17 cellular contexts compared by ENCODE assay signal in genomic region chr20:24405810-24406209, GRCh38.
A peak's percentile ranks its signal among the peaks of the same experiment; 100 is the strongest.
DNase-seq lines count a peak whose midpoint lies in the region; TF ChIP-seq lines count a peak whose summit lies in the region.
"Had no signal": no experiment of that assay in that cellular context is flagged by ENCODE, and none has a peak within 500 bp of the region (broad histone marks: within the 10 kb centered on the region; RNA-seq: fewer than 3 reads in every experiment).

No MANE protein-coding gene starts in this region.

- H3K9me3 Mint-ChIP-seq in activated naive CD4-positive, alpha-beta T cell treated with anti-CD3 and anti-CD28 coated beads for 36 hours = no peaks in the 10 kb centered on the region
- peaks cover 4% of the 10 kb centered on the region for H3K9me3 Mint-ChIP-seq in stimulated activated naive CD8-positive, alpha-beta T cell treated with anti-CD3 and anti-CD28 coated beads, Interleukin-15, Interleukin-2, amounts not matched to agents 100 ng/mL and 50 ng/mL, for 24 hours
- no peaks in the 10 kb centered on the region for H3K9me3 Mint-ChIP-seq in osteocyte (ENCODE audit: unreplicated experiment)

- in situ Hi-C loops in astrocyte of the cerebellum (cut with HindIII; ENCODE audit: low sequenced_read_pairs) (loop anchor here (5.0 kb wide), 2 partner anchors 54 to 66 kb away; no protein-coding TSS in a partner anchor), G401 (cut with HindIII; ENCODE audit: low sequenced_read_pairs) (no loop called here)

- no peaks in the 10 kb centered on the region for H3K36me3 Mint-ChIP-seq in activated naive CD4-positive, alpha-beta T cell treated with anti-CD3 and anti-CD28 coated beads for 36 hours (ENCODE audit: low read depth)
- H3K36me3 Mint-ChIP-seq in stimulated activated naive CD8-positive, alpha-beta T cell treated with anti-CD3 and anti-CD28 coated beads, Interleukin-15, Interleukin-2, amounts not matched to agents 100 ng/mL and 50 ng/mL, for 24 hours (ENCODE audit: low read depth) = no peaks in the 10 kb centered on the region
- no peaks in the 10 kb centered on the region for H3K36me3 Mint-ChIP-seq in osteocyte (ENCODE audit: unreplicated experiment)

- no peaks in the 10 kb centered on the region for H3K27me3 Mint-ChIP-seq in activated naive CD4-positive, alpha-beta T cell treated with anti-CD3 and anti-CD28 coated beads for 36 hours (ENCODE audit: low read depth)
- H3K27me3 Mint-ChIP-seq in stimulated activated naive CD8-positive, alpha-beta T cell treated with anti-CD3 and anti-CD28 coated beads, Interleukin-15, Interleukin-2, amounts not matched to agents 100 ng/mL and 50 ng/mL, for 24 hours = no peaks in the 10 kb centered on the region
- peaks cover 3% of the 10 kb centered on the region for H3K27me3 Mint-ChIP-seq in osteocyte (ENCODE audit: unreplicated experiment)

- H3K27me3 ChIP-seq in dorsolateral prefrontal cortex = no peaks in the 10 kb centered on the region
- H3K27me3 ChIP-seq: upper lobe of right lung had no signal

- intact Hi-C loops in activated naive CD4-positive, alpha-beta T cell treated with anti-CD3 and anti-CD28 coated beads for 36 hours (cut with micrococcal nuclease) = loop anchor here (1.0 to 5.0 kb wide), 2 partner anchors 17 to 304 kb away; no protein-coding TSS in a partner anchor
- intact Hi-C loops in dorsolateral prefrontal cortex (cut with DNase I) = no loop called here

- H3K4me3 ChIP-seq in astrocyte of the cerebellum (ENCODE audit: low read depth, low read length) = no peak overlapping the region
- H3K4me3 ChIP-seq in dorsolateral prefrontal cortex = no peak overlapping the region
- H3K4me3 ChIP-seq: prostate gland, upper lobe of right lung had no signal

- H3K27ac Mint-ChIP-seq in activated naive CD4-positive, alpha-beta T cell treated with anti-CD3 and anti-CD28 coated beads for 36 hours = peak overlapping the region; percentile 73
- peak overlapping the region; percentile 47 for H3K27ac Mint-ChIP-seq in stimulated activated naive CD8-positive, alpha-beta T cell treated with anti-CD3 and anti-CD28 coated beads, Interleukin-15, Interleukin-2, amounts not matched to agents 100 ng/mL and 50 ng/mL, for 24 hours
- H3K27ac Mint-ChIP-seq in osteocyte (ENCODE audit: unreplicated experiment) = no peak overlapping the region

- CTCF ChIA-PET in activated naive CD4-positive, alpha-beta T cell treated with anti-CD3 and anti-CD28 coated beads for 36 hours (lab: Charles Lee) = no interaction called here

- no peak for DNase-seq in activated naive CD4-positive, alpha-beta T cell treated with anti-CD3 and anti-CD28 coated beads for 36 hours
- no peak for DNase-seq in activated naive CD4-positive, alpha-beta T cell treated with anti-CD3 and anti-CD28 coated beads, Interleukin-2, amount 50 U/mL, for 16 hours
- DNase-seq in M059J (ENCODE audit: low read depth) (peak; percentile 18), astrocyte of the cerebellum (ENCODE audit: low read depth) (peak; percentile 79), osteocyte (ENCODE audit: extremely low spot score, unreplicated experiment) (no peak), G401 (ENCODE audit: low spot score) (no peak), dorsolateral prefrontal cortex (no peak)
- DNase-seq: activated CD4-positive, alpha-beta T cell treated with anti-CD3 and anti-CD28 coated beads, Interleukin-2, amount 50 U/mL, for 48 hours; activated effector memory CD4-positive, alpha-beta T cell treated with Interleukin-2 at 50 U/mL for 16 hours; anterior cingulate cortex; glutamatergic neuron; NCI-H1048; NCI-H187 treated with DMSO at 0.1 percent for 48 hours; NCI-H69; upper lobe of right lung had no signal

- TF ChIP-seq CTCF in astrocyte of the cerebellum (IDR thresholded peaks at IDR 0.05; ENCODE audit: low read depth, low read length, missing control alignments) (no peak), osteocyte (IDR thresholded peaks at IDR 0.05) (no peak), dorsolateral prefrontal cortex (IDR thresholded peaks at IDR 0.05 in 54 of 56, conservative IDR thresholded peaks at IDR 0.05 in 2 of 56; ENCODE audit: low read depth in 1 of 56, partially characterized antibody in 56 of 56) (no peak)

- no peak overlapping the region for H3K4me3 Mint-ChIP-seq in activated naive CD4-positive, alpha-beta T cell treated with anti-CD3 and anti-CD28 coated beads for 36 hours
- no peak overlapping the region for H3K4me3 Mint-ChIP-seq in stimulated activated naive CD8-positive, alpha-beta T cell treated with anti-CD3 and anti-CD28 coated beads, Interleukin-15, Interleukin-2, amounts not matched to agents 100 ng/mL and 50 ng/mL, for 24 hours
- H3K4me3 Mint-ChIP-seq in osteocyte (ENCODE audit: unreplicated experiment) = no peak overlapping the region

- peaks cover 27% of the 10 kb centered on the region for H3K4me1 Mint-ChIP-seq in activated naive CD4-positive, alpha-beta T cell treated with anti-CD3 and anti-CD28 coated beads for 36 hours (ENCODE audit: low read depth)
- H3K4me1 Mint-ChIP-seq in stimulated activated naive CD8-positive, alpha-beta T cell treated with anti-CD3 and anti-CD28 coated beads, Interleukin-15, Interleukin-2, amounts not matched to agents 100 ng/mL and 50 ng/mL, for 24 hours (ENCODE audit: low read depth) = peaks cover 17% of the 10 kb centered on the region
- H3K4me1 Mint-ChIP-seq in osteocyte (ENCODE audit: unreplicated experiment) = no peaks in the 10 kb centered on the region

- no peak overlapping the region for H3K27ac ChIP-seq in dorsolateral prefrontal cortex
- H3K27ac ChIP-seq: prostate gland, upper lobe of right lung had no signal

Comparison
In these comparisons a context has a peak if more than half of its experiments do, and no peak if none do; other contexts are left out.
1. DNase-seq: peak in M059J (single experiment) and astrocyte of the cerebellum (single experiment); none in activated naive CD4-positive, alpha-beta T cell treated with anti-CD3 and anti-CD28 coated beads for 36 hours (single experiment), activated naive CD4-positive, alpha-beta T cell treated with anti-CD3 and anti-CD28 coated beads, Interleukin-2, amount 50 U/mL, for 16 hours (single experiment), osteocyte (single experiment), G401 (single experiment) and dorsolateral prefrontal cortex (0 of 10).